In genomic region chr10:3512263-3512662, GRCh38 we compare ENCODE assay signal across 1 cellular context.
TF ChIP-seq lines count a peak whose summit lies in the region.

No MANE protein-coding gene starts in this region.

TF ChIP-seq in SK-N-SH treated with all-trans-retinoic acid at 6 μM for 48 hours, 23 proteins besides CTCF, POLR2A, EP300 and RAD21 (continued from another document):
- TF ChIP-seq, protein P1, sequence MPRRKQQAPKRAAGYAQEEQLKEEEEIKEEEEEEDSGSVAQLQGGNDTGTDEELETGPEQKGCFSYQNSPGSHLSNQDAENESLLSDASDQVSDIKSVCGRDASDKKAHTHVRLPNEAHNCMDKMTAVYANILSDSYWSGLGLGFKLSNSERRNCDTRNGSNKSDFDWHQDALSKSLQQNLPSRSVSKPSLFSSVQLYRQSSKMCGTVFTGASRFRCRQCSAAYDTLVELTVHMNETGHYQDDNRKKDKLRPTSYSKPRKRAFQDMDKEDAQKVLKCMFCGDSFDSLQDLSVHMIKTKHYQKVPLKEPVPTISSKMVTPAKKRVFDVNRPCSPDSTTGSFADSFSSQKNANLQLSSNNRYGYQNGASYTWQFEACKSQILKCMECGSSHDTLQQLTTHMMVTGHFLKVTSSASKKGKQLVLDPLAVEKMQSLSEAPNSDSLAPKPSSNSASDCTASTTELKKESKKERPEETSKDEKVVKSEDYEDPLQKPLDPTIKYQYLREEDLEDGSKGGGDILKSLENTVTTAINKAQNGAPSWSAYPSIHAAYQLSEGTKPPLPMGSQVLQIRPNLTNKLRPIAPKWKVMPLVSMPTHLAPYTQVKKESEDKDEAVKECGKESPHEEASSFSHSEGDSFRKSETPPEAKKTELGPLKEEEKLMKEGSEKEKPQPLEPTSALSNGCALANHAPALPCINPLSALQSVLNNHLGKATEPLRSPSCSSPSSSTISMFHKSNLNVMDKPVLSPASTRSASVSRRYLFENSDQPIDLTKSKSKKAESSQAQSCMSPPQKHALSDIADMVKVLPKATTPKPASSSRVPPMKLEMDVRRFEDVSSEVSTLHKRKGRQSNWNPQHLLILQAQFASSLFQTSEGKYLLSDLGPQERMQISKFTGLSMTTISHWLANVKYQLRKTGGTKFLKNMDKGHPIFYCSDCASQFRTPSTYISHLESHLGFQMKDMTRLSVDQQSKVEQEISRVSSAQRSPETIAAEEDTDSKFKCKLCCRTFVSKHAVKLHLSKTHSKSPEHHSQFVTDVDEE (CRISPR knock-in tag; IDR thresholded peaks at IDR 0.05), result no peak
- no peak for TF ChIP-seq ZNF70 (CRISPR knock-in tag; IDR thresholded peaks at IDR 0.05)
- no peak for TF ChIP-seq ZNF8 (CRISPR knock-in tag; IDR thresholded peaks at IDR 0.05)
